In the genomic region with DNA sequence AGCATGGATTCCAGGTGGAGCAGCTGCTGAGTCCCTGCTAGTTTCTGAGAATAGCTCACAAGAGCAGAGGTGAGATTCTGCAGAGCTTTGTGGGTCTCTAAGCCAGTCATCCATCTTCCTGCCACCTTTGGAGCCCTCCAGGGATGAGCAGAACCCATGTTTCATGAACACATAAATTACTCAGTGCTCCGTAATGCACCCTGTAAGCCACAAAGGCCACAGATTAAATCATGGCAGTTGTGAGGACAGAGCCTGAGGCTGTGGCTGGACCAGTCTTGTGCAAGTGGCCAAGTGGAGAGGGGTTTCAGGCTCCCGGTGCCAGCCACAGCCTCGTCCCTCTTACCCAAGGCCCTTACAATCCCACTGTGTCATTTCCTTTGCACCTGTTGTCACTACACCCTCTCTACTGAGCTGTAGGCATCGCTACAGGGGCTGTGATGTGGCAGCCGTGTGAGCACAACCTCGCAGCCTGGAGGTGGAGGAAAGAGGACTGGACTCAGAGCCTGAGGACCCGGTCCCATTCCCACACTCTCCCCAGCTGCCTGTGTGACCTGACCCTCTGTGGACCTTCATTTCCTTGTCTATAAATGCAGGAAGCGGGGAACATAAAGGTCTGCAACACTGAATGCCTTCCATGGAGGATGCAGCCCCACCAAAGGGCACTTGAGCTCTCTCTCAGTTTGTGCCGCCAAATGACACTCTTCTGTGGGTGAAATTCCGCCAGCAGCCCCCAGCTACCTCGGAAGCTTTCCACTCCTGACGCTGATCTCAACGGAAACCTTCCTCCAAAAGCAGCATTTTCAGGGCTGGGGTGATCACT, we compare ENCODE assay signal across 30 cellular contexts.
A peak's percentile ranks its signal among the peaks of the same experiment; 100 is the strongest.
DNase-seq lines count a peak whose midpoint lies in the region; ATAC-seq and TF ChIP-seq lines count a peak whose summit lies in the region.
"Had no signal": no experiment of that assay in that cellular context is flagged by ENCODE, and none has a peak within 500 bp of the region (broad histone marks: within the 10 kb centered on the region; RNA-seq: fewer than 3 reads in every experiment).

No MANE protein-coding gene starts in this region.

- peak overlapping the region; percentile 53 for H3K4me3 ChIP-seq in OCI-LY1 (ENCODE audit: low read depth, low read length, poor library complexity, severe bottlenecking)
- H3K4me3 ChIP-seq in aorta (ENCODE audit: low read length in 2 of 2) = no peak overlapping the region
- H3K4me3 ChIP-seq: A549, esophagus squamous epithelium, HAP-1, PC-9, testis, uterus had no signal

- no peaks in the 10 kb centered on the region for H3K79me2 ChIP-seq in OCI-LY1 (ENCODE audit: insufficient read depth, low read length)

- H3K27ac ChIP-seq in OCI-LY1 (ENCODE audit: low read depth, low read length, poor library complexity, severe bottlenecking) = peak overlapping the region; percentile 87
- no peak overlapping the region for H3K27ac ChIP-seq in aorta (ENCODE audit: low read depth in 1 of 2, low read length in 2 of 2)
- H3K27ac ChIP-seq: A549, esophagus squamous epithelium, neutrophil, PC-9, testis, uterus had no signal

- peak; percentile 53 for ATAC-seq in aorta (ENCODE audit: low FRiP score)
- ATAC-seq: A549; activated CD8-positive, alpha-beta T cell treated with anti-CD3 and anti-CD28 coated beads, Interleukin-2, amount 10 ng/mL, durations not matched to agents 7 days and 5 days; right cardiac atrium had no signal

- no peaks in the 10 kb centered on the region for H3K36me3 Mint-ChIP-seq in activated CD4-positive, alpha-beta T cell treated with anti-CD3 and anti-CD28 coated beads, Interleukin-2, amount 10 ng/mL, durations not matched to agents 7 days and 5 days (ENCODE audit: low read depth)
- H3K36me3 Mint-ChIP-seq: CD4-positive, CD25-positive, alpha-beta regulatory T cell had no signal

- peak overlapping the region; percentile 13 for H3K27ac Mint-ChIP-seq in activated CD4-positive, alpha-beta T cell treated with anti-CD3 and anti-CD28 coated beads, Interleukin-2, amount 10 ng/mL, durations not matched to agents 7 days and 5 days
- H3K27ac Mint-ChIP-seq: activated CD8-positive, alpha-beta T cell treated with anti-CD3 and anti-CD28 coated beads, Interleukin-2, amount 10 ng/mL, durations not matched to agents 7 days and 5 days; CD4-positive, CD25-positive, alpha-beta regulatory T cell; memory B cell; stimulated activated naive CD8-positive, alpha-beta T cell treated with anti-CD3 and anti-CD28 coated beads, Interleukin-15, Interleukin-2, amounts not matched to agents 100 ng/mL and 50 ng/mL, for 24 hours; T-helper 2 cell treated with Interferon-gamma antibody and Interleukin-4, amounts not matched to agents 5 μg/mL and 100 μg/mL, for 36 hours had no signal

- H3K9ac ChIP-seq in OCI-LY1 (ENCODE audit: low read length) = peak overlapping the region; percentile 74

- peaks cover 18% of the 10 kb centered on the region for H3K4me1 Mint-ChIP-seq in activated CD4-positive, alpha-beta T cell treated with anti-CD3 and anti-CD28 coated beads, Interleukin-2, amount 10 ng/mL, durations not matched to agents 7 days and 5 days
- H3K4me1 Mint-ChIP-seq: memory B cell had no signal

- H3K9me3 ChIP-seq in OCI-LY1 (ENCODE audit: low read length) (no peaks in the 10 kb centered on the region), aorta (ENCODE audit: control insufficient read depth, low read length) (no peaks in the 10 kb centered on the region)
- H3K9me3 ChIP-seq: HAP-1, neutrophil, testis, uterus had no signal

- POLR2A ChIA-PET in activated CD4-positive, alpha-beta T cell treated with anti-CD3 and anti-CD28 coated beads, Interleukin-2, amount 10 ng/mL, durations not matched to agents 7 days and 5 days (lab: Charles Lee) = no interaction called here

- no peaks in the 10 kb centered on the region; the same call in 1 of the 2 replicates for H3K36me3 ChIP-seq in OCI-LY1 (ENCODE audit: insufficient read depth, low read length)
- no peaks in the 10 kb centered on the region for H3K36me3 ChIP-seq in aorta (ENCODE audit: control insufficient read depth in 1 of 2, insufficient read depth in 2 of 2, low read length in 1 of 2)
- H3K36me3 ChIP-seq: esophagus squamous epithelium, HAP-1, neutrophil, uterus had no signal

- no peaks in the 10 kb centered on the region for H3K27me3 ChIP-seq in OCI-LY1 (ENCODE audit: insufficient read depth, low read length)
- no peaks in the 10 kb centered on the region for H3K27me3 ChIP-seq in aorta (ENCODE audit: control insufficient read depth in 1 of 2, insufficient read depth in 2 of 2, low read length in 1 of 2)
- H3K27me3 ChIP-seq: esophagus squamous epithelium, testis, uterus had no signal

- H3K4me1 ChIP-seq in OCI-LY1 (ENCODE audit: insufficient read depth, low read length, severe bottlenecking) = peaks cover 56% of the 10 kb centered on the region
- H3K4me1 ChIP-seq in aorta (ENCODE audit: control insufficient read depth in 1 of 2, insufficient read depth in 2 of 2, low read length in 2 of 2) = no peaks in the 10 kb centered on the region
- H3K4me1 ChIP-seq: A549, esophagus squamous epithelium, HAP-1, testis, uterus had no signal

- H3F3A ChIP-seq in OCI-LY1 (ENCODE audit: insufficient read depth, low read length) = no peaks in the 10 kb centered on the region

- TF ChIP-seq CTCF in OCI-LY1 (IDR thresholded peaks at IDR 0.05; ENCODE audit: low read length) = no peak

- no peaks in the 10 kb centered on the region for H3K9me2 ChIP-seq in OCI-LY1 (ENCODE audit: low read depth, low read length)

- no peak overlapping the region for H2AFZ ChIP-seq in OCI-LY1 (ENCODE audit: low read length)
- H2AFZ ChIP-seq: PC-9 had no signal

- no peak for DNase-seq in activated CD4-positive, alpha-beta T cell treated with anti-CD3 and anti-CD28 coated beads, Interleukin-2, amount 10 ng/mL, durations not matched to agents 7 days and 5 days
- DNase-seq in activated CD4-positive, alpha-beta T cell treated with anti-CD3 and anti-CD28 coated beads for 4 hours = no peak
- DNase-seq in glomerular visceral epithelial cell (ENCODE audit: extremely low spot score) = peak; percentile 48
- DNase-seq in aorta = no peak
- no peak for DNase-seq in globus pallidus (ENCODE audit: low spot score)
- no peak for DNase-seq in GM03348 (ENCODE audit: low spot score)
- no peak for DNase-seq in NCI-H1417 treated with DMSO at 0.1 percent for 48 hours (lab: John Stamatoyannopoulos, UW)
- DNase-seq: activated CD4-positive, alpha-beta T cell treated with anti-CD3 and anti-CD28 coated beads for 1 hour; activated CD8-positive, alpha-beta T cell treated with anti-CD3 and anti-CD28 coated beads, Interleukin-2, amount 10 ng/mL, durations not matched to agents 7 days and 5 days; activated naive CD4-positive, alpha-beta T cell treated with anti-CD3 and anti-CD28 coated beads, Interleukin-2, amount 50 U/mL, for 16 hours; amniotic stem cell; CD4-positive, CD25-positive, alpha-beta regulatory T cell; esophagus squamous epithelium; hippocampal formation; NCI-H446; NCI-H748 treated with DMSO at 0.1 percent for 48 hours; PC-9; posterior cingulate gyrus; right cardiac atrium; SHP77; stimulated activated CD4-positive, alpha-beta T cell treated with anti-CD3 and anti-CD28 coated beads, Interleukin-2, amount 100 ng/mL, for 24 hours; testis; uterus had no signal

- H3K27me3 Mint-ChIP-seq in activated CD4-positive, alpha-beta T cell treated with anti-CD3 and anti-CD28 coated beads, Interleukin-2, amount 10 ng/mL, durations not matched to agents 7 days and 5 days = peaks cover 4% of the 10 kb centered on the region
- H3K27me3 Mint-ChIP-seq: CD4-positive, CD25-positive, alpha-beta regulatory T cell; memory B cell; stimulated activated naive CD8-positive, alpha-beta T cell treated with anti-CD3 and anti-CD28 coated beads, Interleukin-15, Interleukin-2, amounts not matched to agents 100 ng/mL and 50 ng/mL, for 24 hours had no signal

- H3K4me3 Mint-ChIP-seq in activated CD4-positive, alpha-beta T cell treated with anti-CD3 and anti-CD28 coated beads, Interleukin-2, amount 10 ng/mL, durations not matched to agents 7 days and 5 days = no peak overlapping the region
- H3K4me3 Mint-ChIP-seq: activated CD8-positive, alpha-beta T cell treated with anti-CD3 and anti-CD28 coated beads, Interleukin-2, amount 10 ng/mL, durations not matched to agents 7 days and 5 days; memory B cell; stimulated activated naive CD8-positive, alpha-beta T cell treated with anti-CD3 and anti-CD28 coated beads, Interleukin-15, Interleukin-2, amounts not matched to agents 100 ng/mL and 50 ng/mL, for 24 hours; T-helper 2 cell treated with Interferon-gamma antibody and Interleukin-4, amounts not matched to agents 5 μg/mL and 100 μg/mL, for 36 hours had no signal

- peaks cover 3% of the 10 kb centered on the region for H3K9me3 Mint-ChIP-seq in activated CD4-positive, alpha-beta T cell treated with anti-CD3 and anti-CD28 coated beads, Interleukin-2, amount 10 ng/mL, durations not matched to agents 7 days and 5 days
- H3K9me3 Mint-ChIP-seq: stimulated activated naive CD8-positive, alpha-beta T cell treated with anti-CD3 and anti-CD28 coated beads, Interleukin-15, Interleukin-2, amounts not matched to agents 100 ng/mL and 50 ng/mL, for 24 hours; T-helper 2 cell treated with Interferon-gamma antibody and Interleukin-4, amounts not matched to agents 5 μg/mL and 100 μg/mL, for 36 hours had no signal

- WGBS in aorta, 2 donors = 60 to 75% methylated on average over 13 of the region's 13 CpGs

- H4K20me1 ChIP-seq in OCI-LY1 (ENCODE audit: insufficient read depth, low read length) = no peaks in the 10 kb centered on the region

- CTCF ChIA-PET in activated CD4-positive, alpha-beta T cell treated with anti-CD3 and anti-CD28 coated beads, Interleukin-2, amount 10 ng/mL, durations not matched to agents 7 days and 5 days (lab: Charles Lee) = no interaction called here

- H3K4me2 ChIP-seq in OCI-LY1 (ENCODE audit: low read length) = peak overlapping the region; percentile 74
- H3K4me2 ChIP-seq: A549, PC-9 had no signal

- intact Hi-C loops in aorta (cut with DNase I) = no loop called here
